1 cellular context compared by ENCODE assay signal in genomic region chr4:111836601-111837000, GRCh38.
TF ChIP-seq lines count a peak whose summit lies in the region.

No MANE protein-coding gene starts in this region.

TF ChIP-seq in GM23338, 12 proteins besides CTCF, POLR2A, EP300 and RAD21 (continued from another document):
- TF ChIP-seq NANOG (IDR thresholded peaks at IDR 0.05; ENCODE audit: borderline replicate concordance), result no peak
- TF ChIP-seq, protein P1, sequence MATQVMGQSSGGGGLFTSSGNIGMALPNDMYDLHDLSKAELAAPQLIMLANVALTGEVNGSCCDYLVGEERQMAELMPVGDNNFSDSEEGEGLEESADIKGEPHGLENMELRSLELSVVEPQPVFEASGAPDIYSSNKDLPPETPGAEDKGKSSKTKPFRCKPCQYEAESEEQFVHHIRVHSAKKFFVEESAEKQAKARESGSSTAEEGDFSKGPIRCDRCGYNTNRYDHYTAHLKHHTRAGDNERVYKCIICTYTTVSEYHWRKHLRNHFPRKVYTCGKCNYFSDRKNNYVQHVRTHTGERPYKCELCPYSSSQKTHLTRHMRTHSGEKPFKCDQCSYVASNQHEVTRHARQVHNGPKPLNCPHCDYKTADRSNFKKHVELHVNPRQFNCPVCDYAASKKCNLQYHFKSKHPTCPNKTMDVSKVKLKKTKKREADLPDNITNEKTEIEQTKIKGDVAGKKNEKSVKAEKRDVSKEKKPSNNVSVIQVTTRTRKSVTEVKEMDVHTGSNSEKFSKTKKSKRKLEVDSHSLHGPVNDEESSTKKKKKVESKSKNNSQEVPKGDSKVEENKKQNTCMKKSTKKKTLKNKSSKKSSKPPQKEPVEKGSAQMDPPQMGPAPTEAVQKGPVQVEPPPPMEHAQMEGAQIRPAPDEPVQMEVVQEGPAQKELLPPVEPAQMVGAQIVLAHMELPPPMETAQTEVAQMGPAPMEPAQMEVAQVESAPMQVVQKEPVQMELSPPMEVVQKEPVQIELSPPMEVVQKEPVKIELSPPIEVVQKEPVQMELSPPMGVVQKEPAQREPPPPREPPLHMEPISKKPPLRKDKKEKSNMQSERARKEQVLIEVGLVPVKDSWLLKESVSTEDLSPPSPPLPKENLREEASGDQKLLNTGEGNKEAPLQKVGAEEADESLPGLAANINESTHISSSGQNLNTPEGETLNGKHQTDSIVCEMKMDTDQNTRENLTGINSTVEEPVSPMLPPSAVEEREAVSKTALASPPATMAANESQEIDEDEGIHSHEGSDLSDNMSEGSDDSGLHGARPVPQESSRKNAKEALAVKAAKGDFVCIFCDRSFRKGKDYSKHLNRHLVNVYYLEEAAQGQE (IDR thresholded peaks at IDR 0.05; ENCODE audit: unreplicated experiment), result no peak
- no peak for TF ChIP-seq JUNB (IDR thresholded peaks at IDR 0.05; ENCODE audit: unreplicated experiment)
- no peak for TF ChIP-seq CREB1 (CRISPR knock-in tag; IDR thresholded peaks at IDR 0.05; ENCODE audit: low read depth)
- no peak for TF ChIP-seq EZH2 (IDR thresholded peaks at IDR 0.05; ENCODE audit: low read depth, unreplicated experiment)
- TF ChIP-seq ZNF114 (CRISPR knock-in tag; IDR thresholded peaks at IDR 0.05), result no peak
- no peak for TF ChIP-seq ZNF462 (CRISPR knock-in tag; IDR thresholded peaks at IDR 0.05)
- TF ChIP-seq ZNF331 (CRISPR knock-in tag; IDR thresholded peaks at IDR 0.05; ENCODE audit: low read depth), result no peak
- TF ChIP-seq POLR2AphosphoS5 (IDR thresholded peaks at IDR 0.05; ENCODE audit: low read depth), result no peak
- no peak for TF ChIP-seq STAT1 (IDR thresholded peaks at IDR 0.05; ENCODE audit: unreplicated experiment)
- no peak for TF ChIP-seq EZH2phosphoT487 (IDR thresholded peaks at IDR 0.05; ENCODE audit: unreplicated experiment)
